25 cellular contexts compared by ENCODE assay signal in the genomic region with DNA sequence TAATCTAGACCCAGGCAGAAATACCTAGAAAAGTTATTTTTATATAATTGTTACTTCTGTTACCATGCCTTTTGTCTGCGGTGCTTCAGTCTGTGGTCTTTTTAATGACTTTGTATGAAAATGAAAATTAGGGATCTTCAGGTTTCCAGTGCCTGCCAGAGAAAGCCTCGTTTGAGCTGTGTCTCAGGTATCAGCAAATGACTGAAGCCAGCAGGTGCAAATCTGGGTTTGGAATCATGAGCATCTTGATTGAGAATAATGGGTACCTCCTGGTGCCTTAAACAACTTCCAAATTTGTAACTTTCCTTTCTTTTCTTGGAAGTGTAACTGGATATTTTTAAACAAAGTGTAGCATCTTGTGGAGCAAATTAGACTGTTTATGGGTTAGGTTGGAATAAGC.
"Had no signal": no experiment of that assay in that cellular context is flagged by ENCODE, and none has a peak within 500 bp of the region (broad histone marks: within the 10 kb centered on the region; RNA-seq: fewer than 3 reads in every experiment).

No MANE protein-coding gene starts in this region.

- DNase-seq: dermis blood vessel endothelial cell; effector memory CD8-positive, alpha-beta T cell; erythroblast; esophagus squamous epithelium; foreskin melanocyte; glutamatergic neuron; heart right ventricle; hippocampal formation; left cardiac atrium; left lung; mesendoderm; midbrain; naive thymus-derived CD8-positive, alpha-beta T cell; pancreas; right lobe of liver; small intestine; stimulated activated CD4-positive, alpha-beta T cell treated with anti-CD3 and anti-CD28 coated beads, Interleukin-15, amount 100 ng/mL, for 24 hours; stimulated activated CD4-positive, alpha-beta T cell treated with anti-CD3 and anti-CD28 coated beads, Interleukin-2, amount 100 ng/mL, for 48 hours; stimulated activated naive B cell treated with anti-CD40 and anti-IgM and Interleukin-4, amounts not matched to agents 10 μg/mL and 1 μg/mL and 100 μg/mL, for 72 hours; upper lobe of right lung; uterus had no signal

- H3K27ac ChIP-seq: coronary artery, esophagus squamous epithelium, heart right ventricle, left lung, pancreas, right lobe of liver, thoracic aorta, tibial nerve, upper lobe of right lung, uterus had no signal

- H3K36me3 ChIP-seq: uterus had no signal

- H3K27ac Mint-ChIP-seq: effector memory CD8-positive, alpha-beta T cell; stimulated activated naive CD8-positive, alpha-beta T cell treated with anti-CD3 and anti-CD28 coated beads, Interleukin-15, Interleukin-2, amounts not matched to agents 100 ng/mL and 50 ng/mL, for 24 hours had no signal

- H3K4me3 Mint-ChIP-seq: effector memory CD8-positive, alpha-beta T cell; naive thymus-derived CD8-positive, alpha-beta T cell; stimulated activated naive B cell treated with anti-CD40 and anti-IgM and Interleukin-4, amounts not matched to agents 10 μg/mL and 1 μg/mL and 100 μg/mL, for 72 hours; stimulated activated naive CD8-positive, alpha-beta T cell treated with anti-CD3 and anti-CD28 coated beads, Interleukin-15, Interleukin-2, amounts not matched to agents 100 ng/mL and 50 ng/mL, for 24 hours had no signal

- H3K9me3 ChIP-seq: esophagus squamous epithelium, heart right ventricle, left lung, pancreas, right lobe of liver, thoracic aorta, tibial nerve, upper lobe of right lung, uterus had no signal

- ATAC-seq: effector memory CD8-positive, alpha-beta T cell; heart right ventricle; left cardiac atrium; left lung; naive thymus-derived CD8-positive, alpha-beta T cell; pancreas; right lobe of liver; stimulated activated naive B cell treated with anti-CD40 and anti-IgM and Interleukin-4, amounts not matched to agents 10 μg/mL and 1 μg/mL and 100 μg/mL, for 72 hours; upper lobe of right lung had no signal

- H3K27me3 ChIP-seq: esophagus squamous epithelium, heart right ventricle, left lung, pancreas, right lobe of liver, tibial nerve, upper lobe of right lung, uterus had no signal

- H3K27me3 Mint-ChIP-seq: effector memory CD8-positive, alpha-beta T cell; naive thymus-derived CD8-positive, alpha-beta T cell; stimulated activated naive B cell treated with anti-CD40 and anti-IgM and Interleukin-4, amounts not matched to agents 10 μg/mL and 1 μg/mL and 100 μg/mL, for 72 hours; stimulated activated naive CD8-positive, alpha-beta T cell treated with anti-CD3 and anti-CD28 coated beads, Interleukin-15, Interleukin-2, amounts not matched to agents 100 ng/mL and 50 ng/mL, for 24 hours had no signal

- H3K4me3 ChIP-seq: coronary artery, esophagus squamous epithelium, heart right ventricle, left lung, pancreas, right lobe of liver, thoracic aorta, tibial nerve, upper lobe of right lung, uterus had no signal

- H3K9me3 Mint-ChIP-seq: effector memory CD8-positive, alpha-beta T cell; naive thymus-derived CD8-positive, alpha-beta T cell; stimulated activated naive B cell treated with anti-CD40 and anti-IgM and Interleukin-4, amounts not matched to agents 10 μg/mL and 1 μg/mL and 100 μg/mL, for 72 hours; stimulated activated naive CD8-positive, alpha-beta T cell treated with anti-CD3 and anti-CD28 coated beads, Interleukin-15, Interleukin-2, amounts not matched to agents 100 ng/mL and 50 ng/mL, for 24 hours had no signal
